ENCODE assay signal across 10 cellular contexts in genomic region chr16:56938664-56939513, GRCh38. TPM values are rescaled to one million over a fixed set of nuclear protein-coding genes. Genes with fewer than 3 reads are reported as not detected.
DNase-seq lines count a peak whose midpoint lies in the region; ATAC-seq and TF ChIP-seq lines count a peak whose summit lies in the region.
"Had no signal": no experiment of that assay in that cellular context is flagged by ENCODE, and none has a peak within 500 bp of the region (broad histone marks: within the 10 kb centered on the region; RNA-seq: fewer than 3 reads in every experiment).

No MANE protein-coding gene starts in this region.

- H3K27ac ChIP-seq in colonic mucosa (no peak overlapping the region), mesendoderm (ENCODE audit: low read depth, low read length) (no peak overlapping the region)

- peaks cover 16% of the 10 kb centered on the region for H3K79me1 ChIP-seq in mesendoderm (ENCODE audit: low read length)

- no peak overlapping the region for H4K8ac ChIP-seq in mesendoderm (ENCODE audit: low read depth, low read length)

- H2AK5ac ChIP-seq in mesendoderm (ENCODE audit: low read length), result no peak overlapping the region

- H3K9ac ChIP-seq in colonic mucosa (ENCODE audit: low read depth in 2 of 2, low read length in 2 of 2), result no peak overlapping the region
- no peak overlapping the region for H3K9ac ChIP-seq in mesendoderm (ENCODE audit: low read length)

- H3K4ac ChIP-seq in mesendoderm (ENCODE audit: low read depth, low read length), result no peak overlapping the region

- H3K27me3 ChIP-seq in colonic mucosa (no peaks in the 10 kb centered on the region), mesendoderm (ENCODE audit: insufficient read depth, low read length, poor library complexity) (no peaks in the 10 kb centered on the region)

- H3K18ac ChIP-seq in mesendoderm (ENCODE audit: low read length), result no peak overlapping the region

- H3K9me3 ChIP-seq in colonic mucosa, result no peaks in the 10 kb centered on the region

- no peak overlapping the region for H2BK120ac ChIP-seq in mesendoderm (ENCODE audit: low read depth, low read length)

- intact Hi-C loops in left colon (cut with DNase I, micrococcal nuclease) (no loop called here), colonic mucosa (cut with DNase I) (loop anchor here (10.0 kb wide), 1 partner anchor 246 kb away; the partner anchor contains the start of genes PSME3IP1 and RSPRY1)

- H3K36me3 ChIP-seq in colonic mucosa (peaks cover 55% of the 10 kb centered on the region), mesendoderm (ENCODE audit: control insufficient read depth, insufficient read depth, low read length) (peaks cover 32% of the 10 kb centered on the region)

- H3K4me1 ChIP-seq in colonic mucosa (no peaks in the 10 kb centered on the region), mesendoderm (ENCODE audit: control insufficient read depth, low read depth, low read length) (no peaks in the 10 kb centered on the region)

- H3K79me2 ChIP-seq in mesendoderm (ENCODE audit: control insufficient read depth, insufficient read depth, low read length), result peaks cover 13% of the 10 kb centered on the region

- no peak for TF ChIP-seq CTCF in colonic mucosa (IDR thresholded peaks at IDR 0.05)

- no peak overlapping the region for H2BK5ac ChIP-seq in mesendoderm (ENCODE audit: low read length)

- no peak overlapping the region for H3K23ac ChIP-seq in mesendoderm (ENCODE audit: low read length)

- WGBS in mesendoderm (ENCODE audit: extremely low coverage, insufficient coverage, low lambda C conversion rate), result no CpG with 5 or more reads among the region's 8 CpGs

- peak; percentile 42 for DNase-seq in stimulated activated naive CD4-positive, alpha-beta T cell treated with Interleukin-2 at 50 U/mL for 16 hours (lab: John Stamatoyannopoulos, UW)
- no peak for DNase-seq in stimulated activated naive CD4-positive, alpha-beta T cell (lab: John Stamatoyannopoulos, UW)
- peak; percentile 16 for DNase-seq in T-helper 9 cell
- DNase-seq in left colon, result no peak
- DNase-seq in colonic mucosa, result no peak
- DNase-seq in DMS153 treated with DMSO at 0.1 percent for 48 hours (lab: John Stamatoyannopoulos, UW; ENCODE audit: unreplicated experiment), result no peak
- no peak for DNase-seq in mesendoderm

- H3K4me3 ChIP-seq in colonic mucosa, result no peak overlapping the region
- no peak overlapping the region for H3K4me3 ChIP-seq in mesendoderm (ENCODE audit: low read length)

- ATAC-seq in left colon (peak; percentile 42), GM21576 (IDR thresholded peaks at IDR 0.05; ENCODE audit: unreplicated experiment) (no peak)

- H3K56ac ChIP-seq in mesendoderm (ENCODE audit: low read length), result no peak overlapping the region

- no peak overlapping the region for H4K5ac ChIP-seq in mesendoderm (ENCODE audit: low read length)

- H2BK15ac ChIP-seq in mesendoderm (replicated peaks; ENCODE audit: low read depth), result no peak overlapping the region

- no peak overlapping the region for H3K4me2 ChIP-seq in mesendoderm (ENCODE audit: low read length)

RNA-seq across cellular contexts. Expression of gene HERPUD1, which starts 6.9 kb away (rescaled TPM):
- total RNA-seq in left colon (100 to 1,000 TPM; 156 to 184 TPM), colonic mucosa (100 to 1,000 TPM; 130 to 194 TPM)
- 23.1 TPM for polyA plus RNA-seq in mesendoderm (2013, experiment 1 of 2)
- polyA plus RNA-seq in mesendoderm (2013, experiment 2 of 2), result 23.7 TPM

RNA-seq across cellular contexts. Expression of gene CETP, which starts 22.9 kb away (rescaled TPM):
- total RNA-seq in left colon (under 1 TPM in 1 of 2 donors, not detected in 1; 0.28 TPM), colonic mucosa (not detected)
- polyA plus RNA-seq in mesendoderm (2013, experiment 1 of 2), result not detected
- polyA plus RNA-seq in mesendoderm (2013, experiment 2 of 2), result not detected
- total RNA-seq: Daoy, M059J had no signal

RNA-seq across cellular contexts. Expression of gene NLRC5, which starts 50.5 kb away (rescaled TPM):
- total RNA-seq in left colon (100 to 1,000 TPM in 1 of 2 donors, 10 to 100 TPM in 1; 57.7 to 125 TPM), colonic mucosa (10 to 100 TPM; 78.1 to 79.7 TPM)
- polyA plus RNA-seq in mesendoderm (2013, experiment 1 of 2), result 0.41 TPM
- polyA plus RNA-seq in mesendoderm (2013, experiment 2 of 2), result 0.52 TPM

Comparison
In these comparisons a context has a peak if more than half of its experiments do, and no peak if none do; other contexts are left out.
1. DNase-seq: peak in stimulated activated naive CD4-positive, alpha-beta T cell treated with Interleukin-2 at 50 U/mL for 16 hours (single experiment) and T-helper 9 cell (single experiment); none in stimulated activated naive CD4-positive, alpha-beta T cell (0 of 6), left colon (0 of 2), colonic mucosa (single experiment), DMS153 treated with DMSO at 0.1 percent for 48 hours (single experiment) and mesendoderm (single experiment).